In genomic region chr16:81860310-81860709, GRCh38 we compare ENCODE assay signal across 19 cellular contexts.
"Had no signal": no experiment of that assay in that cellular context is flagged by ENCODE, and none has a peak within 500 bp of the region (broad histone marks: within the 10 kb centered on the region; RNA-seq: fewer than 3 reads in every experiment).

No MANE protein-coding gene starts in this region.

- H3K27ac ChIP-seq: coronary artery, neural progenitor cell, tibial artery had no signal

- H3K9ac ChIP-seq: neural progenitor cell had no signal

- H3K4me2 ChIP-seq: neural progenitor cell had no signal

- H3K27me3 Mint-ChIP-seq: activated CD4-positive, alpha-beta T cell treated with anti-CD3 and anti-CD28 coated beads, Interleukin-2, amount 10 ng/mL, durations not matched to agents 7 days and 5 days; activated CD8-positive, alpha-beta T cell treated with anti-CD3 and anti-CD28 coated beads for 36 hours; naive B cell had no signal

- H3K36me3 Mint-ChIP-seq: activated naive CD4-positive, alpha-beta T cell treated with anti-CD3 and anti-CD28 coated beads, Interleukin-2, amount 50 U/mL, for 24 hours; neural progenitor cell had no signal

- H3K4me3 Mint-ChIP-seq: activated CD4-positive, alpha-beta T cell treated with anti-CD3 and anti-CD28 coated beads, Interleukin-2, amount 10 ng/mL, durations not matched to agents 7 days and 5 days; activated CD8-positive, alpha-beta T cell treated with anti-CD3 and anti-CD28 coated beads for 36 hours; activated naive CD4-positive, alpha-beta T cell treated with anti-CD3 and anti-CD28 coated beads, Interleukin-2, amount 50 U/mL, for 24 hours; naive B cell; neural progenitor cell; stimulated activated naive CD8-positive, alpha-beta T cell treated with anti-CD3 and anti-CD28 coated beads, Interleukin-15, amount 100 ng/mL, for 72 hours; T-helper 17 cell had no signal

- H3K27ac Mint-ChIP-seq: activated CD4-positive, alpha-beta T cell treated with anti-CD3 and anti-CD28 coated beads, Interleukin-2, amount 10 ng/mL, durations not matched to agents 7 days and 5 days; activated CD8-positive, alpha-beta T cell treated with anti-CD3 and anti-CD28 coated beads for 36 hours; activated naive CD4-positive, alpha-beta T cell treated with anti-CD3 and anti-CD28 coated beads, Interleukin-2, amount 50 U/mL, for 24 hours; neural progenitor cell; progenitor cell of endocrine pancreas; stimulated activated naive CD8-positive, alpha-beta T cell treated with anti-CD3 and anti-CD28 coated beads, Interleukin-15, amount 100 ng/mL, for 72 hours had no signal

- H3K36me3 ChIP-seq: gastroesophageal sphincter, neural progenitor cell, tibial artery had no signal

- H3K9me3 ChIP-seq: esophagus squamous epithelium, gastroesophageal sphincter, spleen, tibial artery had no signal

- H3K4me3 ChIP-seq: coronary artery, esophagus squamous epithelium, gastroesophageal sphincter, neural progenitor cell, spleen, tibial artery had no signal

- H3K4me1 ChIP-seq: tibial artery had no signal

- ATAC-seq: activated CD8-positive, alpha-beta T cell treated with anti-CD3 and anti-CD28 coated beads for 36 hours; gastroesophageal sphincter; stimulated activated naive CD8-positive, alpha-beta T cell treated with anti-CD3 and anti-CD28 coated beads, Interleukin-15, amount 100 ng/mL, for 72 hours; T-helper 17 cell had no signal

- DNase-seq: activated CD4-positive, alpha-beta T cell treated with anti-CD3 and anti-CD28 coated beads, Interleukin-2, amount 10 ng/mL, durations not matched to agents 7 days and 5 days; activated CD8-positive, alpha-beta T cell treated with anti-CD3 and anti-CD28 coated beads for 36 hours; activated gamma-delta T cell treated with Interleukin-2 at 50 U/mL for 16 hours; activated T-cell treated with anti-CD3 and anti-CD28 coated beads, Interleukin-2, amount 50 U/mL, for 1 hour; esophagus squamous epithelium; head of caudate nucleus; hypothalamus; naive B cell; spleen; stimulated activated CD4-positive, alpha-beta T cell treated with anti-CD3 and anti-CD28 coated beads, Interleukin-4, amount 100 ng/mL, for 1 hour; stimulated activated naive CD8-positive, alpha-beta T cell treated with anti-CD3 and anti-CD28 coated beads, Interleukin-15, amount 100 ng/mL, for 72 hours; SW 1271; T-helper 17 cell; tibial artery had no signal

- H3K9me3 Mint-ChIP-seq: activated CD4-positive, alpha-beta T cell treated with anti-CD3 and anti-CD28 coated beads, Interleukin-2, amount 10 ng/mL, durations not matched to agents 7 days and 5 days; activated CD8-positive, alpha-beta T cell treated with anti-CD3 and anti-CD28 coated beads for 36 hours; activated naive CD4-positive, alpha-beta T cell treated with anti-CD3 and anti-CD28 coated beads, Interleukin-2, amount 50 U/mL, for 24 hours; naive B cell; stimulated activated naive CD8-positive, alpha-beta T cell treated with anti-CD3 and anti-CD28 coated beads, Interleukin-15, amount 100 ng/mL, for 72 hours had no signal

- H3K27me3 ChIP-seq: neural progenitor cell, spleen had no signal
